Comparison of ENCODE assay signal across 12 cellular contexts in the genomic region with DNA sequence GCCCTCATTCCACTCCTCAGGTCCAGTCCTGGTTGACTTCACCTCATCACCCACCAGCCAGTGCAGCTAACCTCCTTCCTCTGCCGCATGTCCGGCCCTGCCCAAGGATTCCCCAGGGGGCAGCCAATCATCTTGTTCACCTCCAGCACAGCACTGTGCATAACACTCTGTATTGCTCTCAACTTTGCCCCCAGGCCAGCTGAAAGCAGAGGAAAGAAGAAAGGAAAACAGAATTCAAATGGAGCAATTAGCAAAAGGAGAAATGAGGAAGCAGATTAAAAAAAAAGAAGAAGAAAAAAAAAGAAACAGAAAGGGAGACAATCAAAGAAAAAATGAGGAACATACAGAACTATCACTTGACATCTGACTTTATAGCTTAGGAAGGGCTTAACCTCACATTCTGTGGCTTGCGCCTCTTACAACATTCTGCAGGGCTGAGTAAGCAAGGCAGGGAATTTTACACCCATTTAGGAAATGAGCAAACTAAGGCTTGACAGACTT. TPM values are rescaled to one million over a fixed set of nuclear protein-coding genes. Genes with fewer than 3 reads are reported as not detected.
DNase-seq lines count a peak whose midpoint lies in the region; ATAC-seq and TF ChIP-seq lines count a peak whose summit lies in the region.
"Had no signal": no experiment of that assay in that cellular context is flagged by ENCODE, and none has a peak within 500 bp of the region (broad histone marks: within the 10 kb centered on the region; RNA-seq: fewer than 3 reads in every experiment).

No MANE protein-coding gene starts in this region.

- peak overlapping the region; percentile 43 for H3K4me3 ChIP-seq in BLaER1
- no peak overlapping the region for H3K4me3 ChIP-seq in lung
- H3K4me3 ChIP-seq: heart right ventricle, thoracic aorta had no signal

- peak overlapping the region; percentile 81 for H3K4me2 ChIP-seq in BLaER1
- H3K4me2 ChIP-seq: KMS-11 had no signal

- 22 to 37% methylated on average over 3 of the region's 3 CpGs for WGBS in lung, 2 donors

- no peaks in the 10 kb centered on the region for H4K20me1 ChIP-seq in BLaER1

- H3K9me3 ChIP-seq in BLaER1 = no peaks in the 10 kb centered on the region; the same call in 1 of the 2 replicates
- H3K9me3 ChIP-seq in lung (ENCODE audit: control insufficient read depth in 2 of 2, insufficient read depth in 1 of 2, low read length in 1 of 2) = peaks cover 0 to 5% of the 10 kb centered on the region in 2 donors
- H3K9me3 ChIP-seq: thoracic aorta had no signal

- peak overlapping the region; percentile 76 for H3K27ac ChIP-seq in BLaER1
- H3K27ac ChIP-seq in lung (ENCODE audit: low read depth in 1 of 2, low read length in 1 of 2) = peak overlapping the region in 1 of 2 donors; percentile 52
- H3K27ac ChIP-seq: KMS-11, thoracic aorta had no signal

- DNase-seq in SIG-M5 (lab: John Stamatoyannopoulos, UW) = peak; percentile 78
- DNase-seq in lung (ENCODE audit: low spot score) = no peak
- no peak for DNase-seq in 8988T
- no peak for DNase-seq in C1 segment of cervical spinal cord (lab: John Stamatoyannopoulos, UW)
- no peak for DNase-seq in D341Med (ENCODE audit: low spot score)
- DNase-seq in activated naive CD4-positive, alpha-beta T cell treated with anti-CD3 and anti-CD28 coated beads, Interleukin-2, amount 50 U/mL, for 72 hours (ENCODE audit: low spot score in 2 of 2) = no peak
- DNase-seq: heart right ventricle had no signal

- peak overlapping the region in 1 of 2 donors; percentile 5 for H3K27ac Mint-ChIP-seq in activated naive CD4-positive, alpha-beta T cell treated with anti-CD3 and anti-CD28 coated beads, Interleukin-2, amount 50 U/mL, for 72 hours
- H3K27ac Mint-ChIP-seq: activated naive CD4-positive, alpha-beta T cell treated with anti-CD3 and anti-CD28 coated beads, Interleukin-2, amount 50 U/mL, for 24 hours had no signal

- H3K9me3 Mint-ChIP-seq in activated naive CD4-positive, alpha-beta T cell treated with anti-CD3 and anti-CD28 coated beads, Interleukin-2, amount 50 U/mL, for 72 hours = peaks cover 3 to 5% of the 10 kb centered on the region in 2 donors
- H3K9me3 Mint-ChIP-seq: activated naive CD4-positive, alpha-beta T cell treated with anti-CD3 and anti-CD28 coated beads, Interleukin-2, amount 50 U/mL, for 24 hours had no signal

- H3K27me3 ChIP-seq in BLaER1 (no peaks in the 10 kb centered on the region), lung (ENCODE audit: control insufficient read depth, insufficient read depth) (no peaks in the 10 kb centered on the region)

- no peaks in the 10 kb centered on the region for H3K36me3 Mint-ChIP-seq in activated naive CD4-positive, alpha-beta T cell treated with anti-CD3 and anti-CD28 coated beads, Interleukin-2, amount 50 U/mL, for 72 hours

- H3K9ac ChIP-seq in BLaER1 = peak overlapping the region; percentile 50; the same call in 1 of the 2 replicates
- H3K9ac ChIP-seq: KMS-11 had no signal

- H3K4me1 ChIP-seq in BLaER1 (peaks cover 84% of the 10 kb centered on the region), lung (ENCODE audit: control insufficient read depth in 2 of 2, insufficient read depth in 2 of 2, low read length in 2 of 2) (peaks cover 0 to 8% of the 10 kb centered on the region in 2 donors)

- ATAC-seq in GM21360 (IDR thresholded peaks at IDR 0.05; ENCODE audit: unreplicated experiment) (peak; percentile 51), lung (ENCODE audit: insufficient read depth, low FRiP score) (peak; percentile 63)
- no peak for ATAC-seq in activated naive CD4-positive, alpha-beta T cell treated with anti-CD3 and anti-CD28 coated beads, Interleukin-2, amount 50 U/mL, for 72 hours

- no peak for TF ChIP-seq CTCF in lung (IDR thresholded peaks at IDR 0.05; ENCODE audit: control extremely low read depth, extremely low read depth)

- 0 out of 2 replicates have a peak, but pooled peaks cover 4% of the 10 kb centered on the region for H3K36me3 ChIP-seq in BLaER1
- no peaks in the 10 kb centered on the region for H3K36me3 ChIP-seq in lung (ENCODE audit: control insufficient read depth in 2 of 2, insufficient read depth in 2 of 2, low read length in 2 of 2)
- H3K36me3 ChIP-seq: heart right ventricle, thoracic aorta had no signal

RNA-seq across cellular contexts. Expression of gene GAS7, which starts 26.1 kb away (rescaled TPM):
- total RNA-seq in lung = 100 to 1,000 TPM in 1 of 2 donors, 10 to 100 TPM in 1; 41.1 to 112 TPM
- 10 to 100 TPM in 1 of 2 donors, 1 to 10 TPM in 1; 9.0 to 51.1 TPM for polyA plus RNA-seq in lung
- total RNA-seq in activated naive CD4-positive, alpha-beta T cell treated with anti-CD3 and anti-CD28 coated beads, Interleukin-2, amount 50 U/mL, for 72 hours = 1 to 10 TPM in 1 of 2 donors, under 1 TPM in 1; 0.35 to 2.9 TPM

Comparison
In these comparisons a context has a peak if more than half of its experiments do, and no peak if none do; other contexts are left out.
1. ATAC-seq: peak in GM21360 (single experiment) and lung (single experiment); none in activated naive CD4-positive, alpha-beta T cell treated with anti-CD3 and anti-CD28 coated beads, Interleukin-2, amount 50 U/mL, for 72 hours (0 of 2).
2. RNA of gene GAS7, which starts 26.1 kb away (total RNA-seq): 41.1 to 112 TPM in lung; 0.35 to 2.9 TPM in activated naive CD4-positive, alpha-beta T cell treated with anti-CD3 and anti-CD28 coated beads, Interleukin-2, amount 50 U/mL, for 72 hours; every median in the first group is over 10 times any median in the second.